ENCODE assay signal across 10 cellular contexts in the genomic region with DNA sequence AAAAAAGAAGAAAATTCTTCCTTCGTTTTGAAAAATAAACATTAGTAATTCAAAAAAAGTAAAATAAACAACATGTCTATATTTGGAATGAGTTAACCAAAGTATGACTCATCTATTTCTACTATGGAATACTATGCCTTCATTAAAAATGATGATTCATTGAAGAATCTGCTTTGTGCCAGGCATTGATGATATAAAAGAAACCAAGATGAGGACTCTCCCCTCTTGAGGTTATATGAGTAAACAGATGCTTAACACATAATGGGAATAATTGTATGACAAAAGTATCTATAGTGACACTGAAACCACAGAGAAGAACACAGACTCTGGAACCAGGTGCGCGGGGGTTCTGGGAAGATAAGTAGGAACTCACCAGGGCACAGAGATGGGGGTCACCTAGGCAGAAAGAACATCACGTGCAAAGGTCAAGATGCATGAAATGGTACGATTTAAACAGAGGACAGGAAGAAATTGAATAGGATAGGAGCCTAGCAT. TPM values are rescaled to one million over a fixed set of nuclear protein-coding genes. Genes with fewer than 3 reads are reported as not detected.
DNase-seq lines count a peak whose midpoint lies in the region; FAIRE-seq and TF ChIP-seq lines count a peak whose summit lies in the region.
"Had no signal": no experiment of that assay in that cellular context is flagged by ENCODE, and none has a peak within 500 bp of the region (broad histone marks: within the 10 kb centered on the region; RNA-seq: fewer than 3 reads in every experiment).

No MANE protein-coding gene starts in this region.

- H3K27ac ChIP-seq in coronary artery: no peak overlapping the region
- H3K27ac ChIP-seq: neutrophil had no signal

- H3K4me3 ChIP-seq in AG09309 (ENCODE audit: control insufficient read depth, low read depth, low read length) (no peak overlapping the region), coronary artery (no peak overlapping the region)

- TF ChIP-seq CTCF in AG09309 (IDR thresholded peaks at IDR 0.05; ENCODE audit: control insufficient read depth, insufficient read depth, low read depth, low read length, missing control alignments): no peak
- no peak for TF ChIP-seq CTCF in coronary artery (IDR thresholded peaks at IDR 0.05)

- in situ Hi-C loops in SK-MEL-5 (cut with HindIII; ENCODE audit: low pct_unique_long_range_greater_than_20kb, low sequenced_read_pairs): no loop called here

- DNase-seq in AG09309 (ENCODE audit: low read depth) (peak; percentile 77), HT1080 (ENCODE audit: low read depth) (peak; percentile 78), SK-MEL-5 (ENCODE audit: low read depth, low spot score) (peak; percentile 20), glomerular endothelial cell (ENCODE audit: extremely low read depth, low read depth, low spot score) (peak; percentile 5), coronary artery (ENCODE audit: low spot score) (no peak), Kasumi-1 (lab: John Stamatoyannopoulos, UW) (no peak), GM12891 (ENCODE audit: insufficient read length, low spot score) (no peak)
- DNase-seq in central memory CD4-positive, alpha-beta T cell: no peak
- DNase-seq: NCI-H1694 treated with DMSO at 0.1 percent for 48 hours had no signal

- no peak for TF ChIP-seq POLR2A in GM12891 (IDR thresholded peaks at IDR 0.05; ENCODE audit: low read depth, low read length)

- FAIRE-seq in GM12891 (lab: Jason Lieb, UNC): no peak

TF ChIP-seq in GM12891, 5 proteins besides CTCF, POLR2A, EP300 and RAD21:
- no peak for TF ChIP-seq SPI1 (IDR thresholded peaks at IDR 0.05; ENCODE audit: low read depth, low read length)
- TF ChIP-seq PAX5 (IDR thresholded peaks at IDR 0.05; ENCODE audit: insufficient read depth, low read length, severe bottlenecking): no peak
- TF ChIP-seq POU2F2 (IDR thresholded peaks at IDR 0.05; ENCODE audit: low read depth, low read length): no peak
- TF ChIP-seq POLR2AphosphoS5 (IDR thresholded peaks at IDR 0.05; ENCODE audit: low read depth, low read length): no peak
- no peak for TF ChIP-seq TAF1 (IDR thresholded peaks at IDR 0.05; ENCODE audit: low read depth, low read length)

RNA-seq across cellular contexts. Expression of a gene that starts 18.8 kb away (rescaled TPM):
- not detected in 2 replicates for total RNA-seq in HT1080 (2014; rRNA removed; shearing (Covaris generic))
- not detected in 2 replicates for polyA plus RNA-seq in HT1080 (2015; cell fraction: cytosol; rRNA removed)
- polyA plus RNA-seq in HT1080 (2015; cell fraction: nucleus; rRNA removed): not detected in 2 replicates
- total RNA-seq in SK-MEL-5 (2014; rRNA removed; shearing (Covaris generic)): 0.13 TPM in 1 of 2 replicates, not detected in the other
- polyA plus RNA-seq in SK-MEL-5 (2015; cell fraction: cytosol; rRNA removed): 0.29 TPM in 1 of 2 replicates, not detected in the other
- polyA plus RNA-seq in SK-MEL-5 (2015; cell fraction: nucleus; rRNA removed): 0.43 TPM in 1 of 2 replicates, not detected in the other
- 0.58 and 1.4 TPM in 2 replicates for total RNA-seq in glomerular endothelial cell
- polyA plus RNA-seq in GM12891 (2012; ENCODE audit: low read depth, missing spikeins): 0.18 TPM

RNA-seq across cellular contexts. Expression of a gene that starts 46.8 kb away (rescaled TPM):
- 56.7 and 70.8 TPM in 2 replicates for total RNA-seq in HT1080 (2014; rRNA removed; shearing (Covaris generic))
- polyA plus RNA-seq in HT1080 (2015; cell fraction: cytosol; rRNA removed): 102 and 104 TPM in 2 replicates
- 112 and 126 TPM in 2 replicates for polyA plus RNA-seq in HT1080 (2015; cell fraction: nucleus; rRNA removed)
- 61.4 and 63.8 TPM in 2 replicates for total RNA-seq in SK-MEL-5 (2014; rRNA removed; shearing (Covaris generic))
- polyA plus RNA-seq in SK-MEL-5 (2015; cell fraction: cytosol; rRNA removed): 84.3 and 92.3 TPM in 2 replicates
- 69.7 and 74.8 TPM in 2 replicates for polyA plus RNA-seq in SK-MEL-5 (2015; cell fraction: nucleus; rRNA removed)
- 76.3 and 77.6 TPM in 2 replicates for total RNA-seq in glomerular endothelial cell
- polyA plus RNA-seq in GM12891 (2012; ENCODE audit: low read depth, missing spikeins): 28.5 TPM

Comparison
In these comparisons a context has a peak if more than half of its experiments do, and no peak if none do; other contexts are left out.
1. DNase-seq: peak in AG09309 (single experiment), HT1080 (single experiment), SK-MEL-5 (single experiment) and glomerular endothelial cell (single experiment); none in central memory CD4-positive, alpha-beta T cell (single experiment), coronary artery (single experiment), Kasumi-1 (0 of 2) and GM12891 (single experiment).